25 cellular contexts compared by ENCODE assay signal in the genomic region with DNA sequence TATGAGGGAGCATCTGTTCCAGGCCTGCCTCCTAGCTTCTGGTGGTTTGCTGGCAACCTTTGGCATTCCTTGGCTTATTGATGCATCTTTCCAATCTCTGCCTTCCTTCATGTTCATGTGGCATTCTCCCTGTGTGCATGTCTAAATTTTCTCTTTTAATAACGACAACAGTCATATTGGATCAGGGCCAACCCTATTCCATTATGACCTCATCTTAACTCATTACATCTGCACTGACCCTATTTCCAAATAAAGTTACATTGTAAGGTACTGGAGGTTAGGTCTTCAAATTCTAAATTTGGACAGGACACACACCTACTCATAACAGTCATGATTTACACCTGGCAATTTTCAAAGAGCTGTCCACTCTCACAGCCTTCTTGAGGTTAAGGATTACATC.
A peak's percentile ranks its signal among the peaks of the same experiment; 100 is the strongest.
DNase-seq lines count a peak whose midpoint lies in the region; ATAC-seq and TF ChIP-seq lines count a peak whose summit lies in the region.
"Had no signal": no experiment of that assay in that cellular context is flagged by ENCODE, and none has a peak within 500 bp of the region (broad histone marks: within the 10 kb centered on the region; RNA-seq: fewer than 3 reads in every experiment).

No MANE protein-coding gene starts in this region.

- H3K4me3 ChIP-seq in GM23338 = no peak overlapping the region
- no peak overlapping the region for H3K4me3 ChIP-seq in esophagus squamous epithelium
- H3K4me3 ChIP-seq in subcutaneous abdominal adipose tissue (ENCODE audit: low read depth in 1 of 5, low read length in 5 of 5) = no peak overlapping the region
- H3K4me3 ChIP-seq: BLaER1, PC-9, skin epidermis, upper lobe of right lung had no signal

- H3K36me3 Mint-ChIP-seq in GM23338 (ENCODE audit: low read depth) = peaks cover 8% of the 10 kb centered on the region; the same call in 1 of the 3 replicates
- H3K36me3 Mint-ChIP-seq: memory B cell had no signal

- peaks cover 14% of the 10 kb centered on the region for H3K9me2 ChIP-seq in GM23338 (ENCODE audit: insufficient read depth)

- H3K27ac ChIP-seq in GM23338 (ENCODE audit: low read depth) = no peak overlapping the region
- peak overlapping the region in 3 of 4 donors; percentile 13 to 65 (median 63) for H3K27ac ChIP-seq in esophagus squamous epithelium
- H3K27ac ChIP-seq in subcutaneous abdominal adipose tissue (ENCODE audit: low read depth, low read length) = peak overlapping the region; percentile 45
- no peak overlapping the region for H3K27ac ChIP-seq in foreskin keratinocyte
- H3K27ac ChIP-seq: BLaER1, HL-60, PC-9, upper lobe of right lung, VCaP had no signal

- H3K36me3 ChIP-seq in GM23338 (ENCODE audit: insufficient read depth) (peaks cover 9% of the 10 kb centered on the region; the same call in 1 of the 2 replicates), esophagus squamous epithelium (no peaks in the 10 kb centered on the region), subcutaneous abdominal adipose tissue (ENCODE audit: control insufficient read depth in 5 of 5, insufficient read depth in 5 of 5, low read length in 5 of 5) (no peaks in the 10 kb centered on the region)
- H3K36me3 ChIP-seq: BLaER1, upper lobe of right lung had no signal

- H3K4me1 Mint-ChIP-seq in GM23338 = peaks cover 7% of the 10 kb centered on the region; the same call in 2 of the 3 replicates
- H3K4me1 Mint-ChIP-seq: memory B cell had no signal

- H3K9me3 ChIP-seq in esophagus squamous epithelium = no peaks in the 10 kb centered on the region
- H3K9me3 ChIP-seq in subcutaneous abdominal adipose tissue (ENCODE audit: control insufficient read depth in 5 of 5, low read length in 5 of 5) = no peaks in the 10 kb centered on the region
- H3K9me3 ChIP-seq: upper lobe of right lung had no signal

- H3K27ac Mint-ChIP-seq in GM23338 = no peak overlapping the region
- H3K27ac Mint-ChIP-seq: activated naive CD8-positive, alpha-beta T cell; HFFc6; memory B cell had no signal

- intact Hi-C loops in esophagus squamous epithelium (cut with DNase I) = no loop called here

- TF ChIP-seq CTCF in GM23338 (conservative IDR thresholded peaks at IDR 0.05; ENCODE audit: low read depth in 2 of 2) (no peak), esophagus squamous epithelium (IDR thresholded peaks at IDR 0.05) (no peak), foreskin keratinocyte (conservative IDR thresholded peaks at IDR 0.05) (no peak)

- peaks cover 5% of the 10 kb centered on the region; the same call in 2 of the 3 replicates for H3K9me3 Mint-ChIP-seq in GM23338
- H3K9me3 Mint-ChIP-seq: HFFc6 had no signal

- no peak overlapping the region for H2AFZ ChIP-seq in GM23338
- H2AFZ ChIP-seq: PC-9 had no signal

- no peak for TF ChIP-seq POLR2A in esophagus squamous epithelium (IDR thresholded peaks at IDR 0.05)

- H3K4me2 ChIP-seq in GM23338 = peak overlapping the region; percentile 30; the same call in 1 of the 2 replicates
- H3K4me2 ChIP-seq: BLaER1, PC-9 had no signal

- no peak overlapping the region for H3K4me3 Mint-ChIP-seq in GM23338
- H3K4me3 Mint-ChIP-seq: activated naive CD8-positive, alpha-beta T cell; HFFc6; memory B cell had no signal

- H3K9ac ChIP-seq in subcutaneous abdominal adipose tissue (ENCODE audit: low read length in 5 of 5) = no peak overlapping the region
- H3K9ac ChIP-seq: BLaER1 had no signal

- DNase-seq in GM23338 (ENCODE audit: low spot score) (no peak), NCI-H69 (lab: John Stamatoyannopoulos, UW) (peak; percentile 6), esophagus squamous epithelium (lab: John Stamatoyannopoulos, UW) (no peak), foreskin keratinocyte (no peak), NCI-H1048 (lab: John Stamatoyannopoulos, UW) (no peak)
- no peak for DNase-seq in stimulated activated CD4-positive, alpha-beta T cell treated with anti-CD3 and anti-CD28 coated beads, Interleukin-2, amount 100 ng/mL, for 48 hours
- DNase-seq: activated CD4-positive, alpha-beta T cell treated with anti-CD3 and anti-CD28 coated beads for 48 hours; activated CD8-positive, alpha-beta memory T cell treated with anti-CD3 and anti-CD28 coated beads for 24 hours; activated effector memory CD4-positive, alpha-beta T cell treated with Interleukin-2 at 50 U/mL for 16 hours; DMS153; HFFc6; NCI-H1694 treated with DMSO at 0.1 percent for 48 hours; NCI-H2171 treated with DMSO at 0.1 percent for 48 hours; NCI-H510A treated with DMSO at 0.1 percent for 48 hours; PC-9; stimulated activated CD8-positive, alpha-beta memory T cell treated with anti-CD3 and anti-CD28 coated beads, Interleukin-4, amount 100 ng/mL, for 48 hours; upper lobe of right lung had no signal

- H3K79me2 ChIP-seq in GM23338 (replicated peaks; ENCODE audit: insufficient read depth) = no peaks in the 10 kb centered on the region

- H3K27me3 ChIP-seq in GM23338 (ENCODE audit: insufficient read depth) (no peaks in the 10 kb centered on the region), esophagus squamous epithelium (no peaks in the 10 kb centered on the region), subcutaneous abdominal adipose tissue (ENCODE audit: control insufficient read depth in 5 of 5, insufficient read depth in 4 of 5, low read length in 5 of 5) (no peaks in the 10 kb centered on the region), foreskin keratinocyte (no peaks in the 10 kb centered on the region)
- H3K27me3 ChIP-seq: BLaER1, upper lobe of right lung had no signal

- WGBS in esophagus squamous epithelium, 2 donors = 38 to 39% methylated on average over 1 of the region's 1 CpG

- no peaks in the 10 kb centered on the region for H4K20me1 ChIP-seq in GM23338 (replicated peaks; ENCODE audit: insufficient read depth)
- H4K20me1 ChIP-seq: BLaER1 had no signal

- H3F3A ChIP-seq in GM23338 (replicated peaks; ENCODE audit: low read depth) = no peaks in the 10 kb centered on the region

- ATAC-seq in GM23338 = no peak
- ATAC-seq in GM21515 (IDR thresholded peaks at IDR 0.05; ENCODE audit: unreplicated experiment) = no peak
- no peak for ATAC-seq in foreskin keratinocyte
- ATAC-seq: upper lobe of right lung had no signal

- peaks cover 9% of the 10 kb centered on the region for H3K4me1 ChIP-seq in GM23338 (ENCODE audit: insufficient read depth)
- peaks cover 0 to 16% (median 2%) of the 10 kb centered on the region in 3 donors for H3K4me1 ChIP-seq in esophagus squamous epithelium
- peaks cover 4 to 26% (median 18%) of the 10 kb centered on the region in 5 donors for H3K4me1 ChIP-seq in subcutaneous abdominal adipose tissue (ENCODE audit: control insufficient read depth in 5 of 5, insufficient read depth in 5 of 5, low read length in 5 of 5)
- no peaks in the 10 kb centered on the region for H3K4me1 ChIP-seq in foreskin keratinocyte

- peaks cover 1% of the 10 kb centered on the region for H3K27me3 Mint-ChIP-seq in GM23338 (ENCODE audit: insufficient read depth, low read depth, poor library complexity)
- H3K27me3 Mint-ChIP-seq: activated naive CD8-positive, alpha-beta T cell; memory B cell had no signal

TF ChIP-seq in GM23338, 12 proteins besides CTCF, POLR2A, EP300 and RAD21 (continues in another document):
- TF ChIP-seq POLR2AphosphoS5 (IDR thresholded peaks at IDR 0.05; ENCODE audit: low read depth) = no peak
- TF ChIP-seq STAT1 (IDR thresholded peaks at IDR 0.05; ENCODE audit: unreplicated experiment) = no peak
- no peak for TF ChIP-seq CREB1 (CRISPR knock-in tag; IDR thresholded peaks at IDR 0.05; ENCODE audit: low read depth)
- TF ChIP-seq JUNB (IDR thresholded peaks at IDR 0.05; ENCODE audit: unreplicated experiment) = no peak
- TF ChIP-seq, protein P1, sequence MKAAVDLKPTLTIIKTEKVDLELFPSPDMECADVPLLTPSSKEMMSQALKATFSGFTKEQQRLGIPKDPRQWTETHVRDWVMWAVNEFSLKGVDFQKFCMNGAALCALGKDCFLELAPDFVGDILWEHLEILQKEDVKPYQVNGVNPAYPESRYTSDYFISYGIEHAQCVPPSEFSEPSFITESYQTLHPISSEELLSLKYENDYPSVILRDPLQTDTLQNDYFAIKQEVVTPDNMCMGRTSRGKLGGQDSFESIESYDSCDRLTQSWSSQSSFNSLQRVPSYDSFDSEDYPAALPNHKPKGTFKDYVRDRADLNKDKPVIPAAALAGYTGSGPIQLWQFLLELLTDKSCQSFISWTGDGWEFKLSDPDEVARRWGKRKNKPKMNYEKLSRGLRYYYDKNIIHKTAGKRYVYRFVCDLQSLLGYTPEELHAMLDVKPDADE (IDR thresholded peaks at IDR 0.05) = no peak
- TF ChIP-seq EZH2phosphoT487 (IDR thresholded peaks at IDR 0.05; ENCODE audit: unreplicated experiment) = no peak
- TF ChIP-seq ZNF114 (CRISPR knock-in tag; IDR thresholded peaks at IDR 0.05) = no peak
- no peak for TF ChIP-seq ZNF331 (CRISPR knock-in tag; IDR thresholded peaks at IDR 0.05; ENCODE audit: low read depth)
- no peak for TF ChIP-seq EZH2 (IDR thresholded peaks at IDR 0.05; ENCODE audit: low read depth, unreplicated experiment)
- TF ChIP-seq, protein P2, sequence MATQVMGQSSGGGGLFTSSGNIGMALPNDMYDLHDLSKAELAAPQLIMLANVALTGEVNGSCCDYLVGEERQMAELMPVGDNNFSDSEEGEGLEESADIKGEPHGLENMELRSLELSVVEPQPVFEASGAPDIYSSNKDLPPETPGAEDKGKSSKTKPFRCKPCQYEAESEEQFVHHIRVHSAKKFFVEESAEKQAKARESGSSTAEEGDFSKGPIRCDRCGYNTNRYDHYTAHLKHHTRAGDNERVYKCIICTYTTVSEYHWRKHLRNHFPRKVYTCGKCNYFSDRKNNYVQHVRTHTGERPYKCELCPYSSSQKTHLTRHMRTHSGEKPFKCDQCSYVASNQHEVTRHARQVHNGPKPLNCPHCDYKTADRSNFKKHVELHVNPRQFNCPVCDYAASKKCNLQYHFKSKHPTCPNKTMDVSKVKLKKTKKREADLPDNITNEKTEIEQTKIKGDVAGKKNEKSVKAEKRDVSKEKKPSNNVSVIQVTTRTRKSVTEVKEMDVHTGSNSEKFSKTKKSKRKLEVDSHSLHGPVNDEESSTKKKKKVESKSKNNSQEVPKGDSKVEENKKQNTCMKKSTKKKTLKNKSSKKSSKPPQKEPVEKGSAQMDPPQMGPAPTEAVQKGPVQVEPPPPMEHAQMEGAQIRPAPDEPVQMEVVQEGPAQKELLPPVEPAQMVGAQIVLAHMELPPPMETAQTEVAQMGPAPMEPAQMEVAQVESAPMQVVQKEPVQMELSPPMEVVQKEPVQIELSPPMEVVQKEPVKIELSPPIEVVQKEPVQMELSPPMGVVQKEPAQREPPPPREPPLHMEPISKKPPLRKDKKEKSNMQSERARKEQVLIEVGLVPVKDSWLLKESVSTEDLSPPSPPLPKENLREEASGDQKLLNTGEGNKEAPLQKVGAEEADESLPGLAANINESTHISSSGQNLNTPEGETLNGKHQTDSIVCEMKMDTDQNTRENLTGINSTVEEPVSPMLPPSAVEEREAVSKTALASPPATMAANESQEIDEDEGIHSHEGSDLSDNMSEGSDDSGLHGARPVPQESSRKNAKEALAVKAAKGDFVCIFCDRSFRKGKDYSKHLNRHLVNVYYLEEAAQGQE (IDR thresholded peaks at IDR 0.05; ENCODE audit: unreplicated experiment) = no peak

Comparison
In these comparisons a context has a peak if more than half of its experiments do, and no peak if none do; other contexts are left out.
1. H3K27ac ChIP-seq: peak in esophagus squamous epithelium (3 of 4) and subcutaneous abdominal adipose tissue (single experiment); none in GM23338 (single experiment) and foreskin keratinocyte (single experiment).